ENCODE assay signal across 8 cellular contexts in the genomic region with DNA sequence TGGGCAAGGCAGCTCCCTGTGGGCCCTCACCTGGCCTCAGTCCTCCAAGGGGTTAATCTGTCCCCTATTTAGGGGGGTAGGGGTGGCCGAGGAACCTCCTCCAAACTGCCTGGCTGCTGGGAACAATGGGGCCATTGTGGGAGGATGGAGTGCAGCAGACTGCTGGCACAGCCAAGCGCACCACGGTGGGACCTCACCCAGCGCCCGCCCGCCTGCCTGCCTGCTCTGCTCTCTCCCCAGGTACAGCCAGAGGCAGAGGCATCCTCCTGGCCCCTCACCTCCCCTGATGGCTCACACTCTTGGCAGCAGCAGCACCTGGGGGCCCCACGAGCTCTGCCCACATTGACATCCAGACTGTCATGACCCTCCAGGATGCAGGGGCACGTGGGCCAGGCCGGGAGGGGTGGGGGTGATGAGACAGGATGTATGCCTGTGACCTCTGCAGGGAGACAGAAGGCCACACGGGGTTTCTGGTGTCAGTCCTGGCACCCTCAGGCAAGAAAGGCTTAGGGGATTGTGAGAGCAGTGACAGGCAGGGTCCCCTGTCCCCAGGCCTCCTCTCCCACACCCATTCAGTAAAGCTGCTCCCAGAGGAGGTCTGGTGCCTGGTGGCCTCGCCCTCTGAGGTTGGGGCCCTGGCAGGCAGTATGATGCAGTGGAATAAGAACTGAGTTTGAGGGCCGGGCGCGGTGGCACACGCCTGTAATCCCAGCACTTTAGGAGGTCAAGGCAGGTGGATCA. TPM values are rescaled to one million over a fixed set of nuclear protein-coding genes. Genes with fewer than 3 reads are reported as not detected.
DNase-seq lines count a peak whose midpoint lies in the region; ATAC-seq and TF ChIP-seq lines count a peak whose summit lies in the region.

No MANE protein-coding gene starts in this region.

- peak overlapping the region; percentile 94; the same call in 1 of the 2 replicates for H2BK120ac ChIP-seq in IMR-90 (ENCODE audit: low read depth, low read length)

- peak overlapping the region; percentile 92 for H2AK5ac ChIP-seq in IMR-90 (ENCODE audit: low read depth, low read length)

- H3K23ac ChIP-seq in IMR-90 (ENCODE audit: low read depth, low read length), result peak overlapping the region; percentile 37; the same call in 1 of the 2 replicates

- dilution Hi-C loops in IMR-90 (cut with HindIII; ENCODE audit: low sequenced_read_pairs, unreplicated experiment), result no loop called here

- no peak for TF ChIP-seq CTCF in IMR-90 (conservative IDR thresholded peaks at IDR 0.05; ENCODE audit: low read depth, low read length)
- TF ChIP-seq CTCF in fibroblast of lung (conservative IDR thresholded peaks at IDR 0.05 in 1 of 2, IDR thresholded peaks at IDR 0.05 in 1 of 2; ENCODE audit: low read depth in 1 of 2, low read length in 2 of 2), result no peak

- H3K36me3 ChIP-seq in BLaER1 treated with 17β-estradiol and CSF1 and Interleukin-3, amounts not matched to agents 10 nM and 100 nM, result peaks cover 0 to 11% (median 0%) of the 10 kb centered on the region in 11 experiments; a peak in 3 of 22 replicates
- H3K36me3 ChIP-seq in IMR-90 (ENCODE audit: control insufficient read depth, insufficient read depth, low read length) (no peaks in the 10 kb centered on the region), fibroblast of lung (ENCODE audit: control insufficient read depth, insufficient read depth, low read length) (no peaks in the 10 kb centered on the region)

- peak overlapping the region; percentile 28; the same call in 1 of the 2 replicates for H2BK20ac ChIP-seq in IMR-90 (ENCODE audit: low read depth, low read length)

- peak overlapping the region; percentile 80 for H2BK5ac ChIP-seq in IMR-90 (ENCODE audit: low read depth, low read length, poor library complexity, severe bottlenecking)

- H4K5ac ChIP-seq in IMR-90 (ENCODE audit: low read depth, low read length), result no peak overlapping the region

- H3K4me2 ChIP-seq in BLaER1 treated with 17β-estradiol and CSF1 and Interleukin-3, amounts not matched to agents 10 nM and 100 nM, result peak overlapping the region; percentile 91 to 100 (median 98)
- H3K4me2 ChIP-seq in IMR-90 (ENCODE audit: low read depth, low read length) (no peak overlapping the region), fibroblast of lung (ENCODE audit: extremely low read depth, insufficient read depth, low read length) (peak overlapping the region; percentile 17)

- peak overlapping the region; percentile 60 to 94 (median 82); a peak in 20 of 22 replicates for H3K9ac ChIP-seq in BLaER1 treated with 17β-estradiol and CSF1 and Interleukin-3, amounts not matched to agents 10 nM and 100 nM
- H3K9ac ChIP-seq in IMR-90 (ENCODE audit: low read depth, low read length) (0 out of 2 replicates have a peak overlapping the region, but pooled peaks have one; percentile 6), fibroblast of lung (ENCODE audit: insufficient read depth, low read length) (peak overlapping the region; percentile 23)

- H3K4me1 ChIP-seq in BLaER1 treated with 17β-estradiol and CSF1 and Interleukin-3, amounts not matched to agents 10 nM and 100 nM, result peaks cover 96 to 99% (median 98%) of the 10 kb centered on the region in 10 experiments
- H3K4me1 ChIP-seq in IMR-90 (ENCODE audit: control insufficient read depth, insufficient read depth, low read length), result peaks cover 70% of the 10 kb centered on the region
- peaks cover 72% of the 10 kb centered on the region for H3K4me1 ChIP-seq in fibroblast of lung (ENCODE audit: control insufficient read depth, extremely low read depth, insufficient read depth, low read length)

- peaks cover 72% of the 10 kb centered on the region for H3K79me2 ChIP-seq in fibroblast of lung (ENCODE audit: control insufficient read depth, insufficient read depth, low read length)

- peak overlapping the region; percentile 84 for H2AK9ac ChIP-seq in IMR-90 (replicated peaks; ENCODE audit: low read depth, low read length, poor library complexity)

- H3K27me3 ChIP-seq in BLaER1 treated with 17β-estradiol and CSF1 and Interleukin-3, amounts not matched to agents 10 nM and 100 nM, result no peaks in the 10 kb centered on the region
- no peaks in the 10 kb centered on the region for H3K27me3 ChIP-seq in IMR-90 (ENCODE audit: control insufficient read depth, insufficient read depth, low read length)
- H3K27me3 ChIP-seq in fibroblast of lung (ENCODE audit: control insufficient read depth, insufficient read depth, low read length), result no peaks in the 10 kb centered on the region

- H3K9me3 ChIP-seq in BLaER1 treated with 17β-estradiol and CSF1 and Interleukin-3, amounts not matched to agents 10 nM and 100 nM (replicated peaks in 1 of 11), result no peaks in the 10 kb centered on the region
- no peaks in the 10 kb centered on the region for H3K9me3 ChIP-seq in IMR-90 (ENCODE audit: control insufficient read depth, insufficient read depth, low read length)
- no peaks in the 10 kb centered on the region for H3K9me3 ChIP-seq in fibroblast of lung (ENCODE audit: control insufficient read depth, insufficient read depth, low read depth, low read length)

- peak overlapping the region in 9 of 10 experiments; percentile 9 to 65 (median 49); a peak in 17 of 20 replicates for H3K4me3 ChIP-seq in BLaER1 treated with 17β-estradiol and CSF1 and Interleukin-3, amounts not matched to agents 10 nM and 100 nM
- H3K4me3 ChIP-seq in IMR-90 (ENCODE audit: insufficient read depth, low read depth, low read length), result no peak overlapping the region
- H3K4me3 ChIP-seq in fibroblast of lung (replicated peaks in 1 of 4; ENCODE audit: control extremely low read depth in 1 of 4, insufficient read depth in 1 of 4, low read depth in 3 of 4, low read length in 4 of 4), result peak overlapping the region in 1 of 4 experiments; percentile 17

- peak overlapping the region; percentile 87 for H3K4ac ChIP-seq in IMR-90 (ENCODE audit: low read depth, low read length)

- BruUV-seq in IMR-90 (replicated peaks; lab: Mats Ljungman, UMichigan), result no TSS peak

- in situ Hi-C loops in IMR-90 (cut with MboI; ENCODE audit: low sequenced_read_pairs) (no loop called here), ACHN (cut with HindIII; ENCODE audit: low pct_ligation_motif_present, low pct_unique_long_range_greater_than_20kb, low sequenced_read_pairs) (no loop called here)

- DNase-seq in IMR-90 (no peak), activated T-cell treated with anti-CD3 and anti-CD28 coated beads for 48 hours (ENCODE audit: low read depth) (peak; percentile 61), fibroblast of lung (ENCODE audit: low read depth in 2 of 2) (peak in 1 of 2 donors; percentile 39), retina (peak; percentile 75), dedifferentiated amniotic fluid mesenchymal stem cell (ENCODE audit: extremely low spot score) (no peak), ACHN (no peak)

- peak overlapping the region; percentile 87 for H3K14ac ChIP-seq in IMR-90 (replicated peaks; ENCODE audit: low read depth, low read length)

- H2AFZ ChIP-seq in IMR-90 (replicated peaks; ENCODE audit: low read length, poor library complexity) (peak overlapping the region; percentile 56), fibroblast of lung (ENCODE audit: low read length) (no peak overlapping the region)

- H2BK15ac ChIP-seq in IMR-90 (ENCODE audit: low read depth, low read length), result no peak overlapping the region; the same call in 2 of the 3 replicates

- no peak overlapping the region for H3K56ac ChIP-seq in IMR-90 (ENCODE audit: extremely low read depth, insufficient read depth, low read length)

- H4K91ac ChIP-seq in IMR-90 (ENCODE audit: insufficient read depth, low read depth, low read length), result peak overlapping the region; percentile 86; the same call in 1 of the 2 replicates

- no peak for TF ChIP-seq POLR2A in IMR-90 (IDR thresholded peaks at IDR 0.05; ENCODE audit: low read depth, low read length)

- H3K18ac ChIP-seq in IMR-90 (ENCODE audit: low read depth, low read length), result no peak overlapping the region

- WGBS in IMR-90 (ENCODE audit: extremely low coverage in 2 of 2, insufficient read length in 1 of 2), 2 experiments, result 40% methylated on average over 1 of the region's 15 CpGs; no CpG with 5 or more reads in 1 of the 2 experiments

- intact Hi-C loops in IMR-90 (cut with micrococcal nuclease), result no loop called here

- no peak for TF ChIP-seq RAD21 in IMR-90 (IDR thresholded peaks at IDR 0.05; ENCODE audit: low read length)

- peaks cover 9 to 73% of the 10 kb centered on the region in 2 experiments; a peak in 3 of 4 replicates for H3K79me1 ChIP-seq in IMR-90 (ENCODE audit: low read depth in 1 of 2, low read length in 2 of 2)

- POLR2A ChIA-PET in IMR-90 (lab: Charles Lee; ENCODE audit: unreplicated experiment), result interaction anchor here (1.2 kb wide), 1 partner anchor 11 kb away, joined by 3 read pairs; the partner anchor contains the start of gene BCL9L

- peaks cover 0 to 31% (median 2%) of the 10 kb centered on the region in 11 experiments; a peak in 8 of 22 replicates for H4K20me1 ChIP-seq in BLaER1 treated with 17β-estradiol and CSF1 and Interleukin-3, amounts not matched to agents 10 nM and 100 nM
- peaks cover 31% of the 10 kb centered on the region for H4K20me1 ChIP-seq in IMR-90 (ENCODE audit: insufficient read depth, low read length)
- no peaks in the 10 kb centered on the region for H4K20me1 ChIP-seq in fibroblast of lung (ENCODE audit: control insufficient read depth, extremely low read depth, insufficient read depth, low read length)

- H4K8ac ChIP-seq in IMR-90 (ENCODE audit: low read depth in 2 of 2, low read length in 2 of 2), result peak overlapping the region; percentile 27 to 67; a peak in 3 of 4 replicates

- CTCF ChIA-PET in IMR-90 (lab: Yijun Ruan, JAX), result no interaction called here

- H3K27ac ChIP-seq in BLaER1 treated with 17β-estradiol and CSF1 and Interleukin-3, amounts not matched to agents 10 nM and 100 nM, result peak overlapping the region in 10 of 11 experiments; percentile 49 to 96 (median 90); a peak in 19 of 22 replicates
- peak overlapping the region; percentile 96 for H3K27ac ChIP-seq in IMR-90 (ENCODE audit: insufficient read depth, low read length)
- peak overlapping the region; percentile 52 for H3K27ac ChIP-seq in fibroblast of lung (ENCODE audit: insufficient read depth, low read length)

- peaks cover 10% of the 10 kb centered on the region; the same call in 1 of the 2 replicates for H3K9me1 ChIP-seq in IMR-90 (ENCODE audit: insufficient read depth, low read length)

- ATAC-seq in IMR-90 (ENCODE audit: low read depth), result no peak
- no peak for ATAC-seq in GM18868 (IDR thresholded peaks at IDR 0.05; ENCODE audit: unreplicated experiment)

RNA-seq across cellular contexts. Expression of gene BCL9L, which starts 11.4 kb away (rescaled TPM):
- 1.7 and 2.3 TPM in 2 replicates for total RNA-seq in IMR-90 (2012; rRNA removed)
- 17.0 and 21.5 TPM in 2 replicates for polyA plus RNA-seq in IMR-90 (2012; rRNA removed)
- polyA plus RNA-seq in IMR-90 (2012; cell fraction: cytosol; rRNA removed), result 11.8 and 20.1 TPM in 2 replicates
- polyA plus RNA-seq in IMR-90 (2012; cell fraction: nucleus; rRNA removed; ENCODE audit: low replicate concordance), result 30.5 and 55.8 TPM in 2 replicates
- 11.0 and 23.1 TPM in 2 replicates for total RNA-seq in fibroblast of lung
- polyA plus RNA-seq in fibroblast of lung, result 7.0 and 11.5 TPM in 2 replicates
- 33.6 and 51.9 TPM in 2 replicates for polyA plus RNA-seq in fibroblast of lung (2012)
- 38.0 and 48.2 TPM in 2 replicates for polyA minus RNA-seq in fibroblast of lung (ENCODE audit: low replicate concordance)

RNA-seq across cellular contexts. Expression of gene CXCR5, which starts 30.7 kb away (rescaled TPM):
- not detected in 2 replicates for total RNA-seq in IMR-90 (2012; rRNA removed)
- polyA plus RNA-seq in IMR-90 (2012; rRNA removed), result not detected in 2 replicates
- polyA plus RNA-seq in IMR-90 (2012; cell fraction: cytosol; rRNA removed), result not detected in 2 replicates
- 0.02 TPM in 1 of 2 replicates, not detected in the other for polyA plus RNA-seq in IMR-90 (2012; cell fraction: nucleus; rRNA removed; ENCODE audit: low replicate concordance)
- total RNA-seq in fibroblast of lung, result not detected in 2 replicates
- not detected in 2 replicates for polyA plus RNA-seq in fibroblast of lung
- not detected in 2 replicates for polyA plus RNA-seq in fibroblast of lung (2012)
- polyA minus RNA-seq in fibroblast of lung (ENCODE audit: low replicate concordance), result not detected in 2 replicates

RNA-seq across cellular contexts. Expression of gene UPK2, which starts 41.8 kb away (rescaled TPM):
- total RNA-seq in IMR-90 (2012; rRNA removed) (not detected in 2 replicates), fibroblast of lung (not detected in 2 replicates)
- polyA plus RNA-seq in IMR-90 (2012; rRNA removed) (0.26 and 0.39 TPM in 2 replicates), fibroblast of lung (not detected in 2 replicates)
- polyA plus RNA-seq in IMR-90 (2012; cell fraction: cytosol; rRNA removed), result 0.47 TPM in 1 of 2 replicates, not detected in the other
- polyA plus RNA-seq in IMR-90 (2012; cell fraction: nucleus; rRNA removed; ENCODE audit: low replicate concordance), result 0.24 and 0.25 TPM in 2 replicates
- 0.13 and 0.14 TPM in 2 replicates for polyA plus RNA-seq in fibroblast of lung (2012)
- polyA minus RNA-seq in fibroblast of lung (ENCODE audit: low replicate concordance), result 0.35 TPM in 1 of 2 replicates, not detected in the other

RNA-seq across cellular contexts. Expression of gene FOXR1, which starts 57.2 kb away (rescaled TPM):
- total RNA-seq in IMR-90 (2012; rRNA removed), result not detected in 2 replicates
- not detected in 2 replicates for polyA plus RNA-seq in IMR-90 (2012; rRNA removed)
- not detected in 2 replicates for polyA plus RNA-seq in IMR-90 (2012; cell fraction: cytosol; rRNA removed)
- polyA plus RNA-seq in IMR-90 (2012; cell fraction: nucleus; rRNA removed; ENCODE audit: low replicate concordance), result not detected in 2 replicates
- not detected in 2 replicates for total RNA-seq in fibroblast of lung
- not detected in 2 replicates for polyA plus RNA-seq in fibroblast of lung
- polyA plus RNA-seq in fibroblast of lung (2012), result not detected in 2 replicates
- not detected in 2 replicates for polyA minus RNA-seq in fibroblast of lung (ENCODE audit: low replicate concordance)

Comparison
In these comparisons a context has a peak if more than half of its experiments do, and no peak if none do; other contexts are left out.
1. H3K9ac ChIP-seq: peak in every context shown above with its lines; median percentile 82 in BLaER1 treated with 17β-estradiol and CSF1 and Interleukin-3, amounts not matched to agents 10 nM and 100 nM; 23 in fibroblast of lung; 6 in IMR-90.
2. DNase-seq: peak in activated T-cell treated with anti-CD3 and anti-CD28 coated beads for 48 hours (single experiment) and retina (single experiment); none in IMR-90 (single experiment), dedifferentiated amniotic fluid mesenchymal stem cell (single experiment) and ACHN (single experiment).
3. Peak in every context shown above with its lines, with median percentiles within 50 percentile points of each other: H3K27ac ChIP-seq.